Comparison of ENCODE assay signal across 10 cellular contexts in genomic region chr15:76994971-76995945, GRCh38. TPM values are rescaled to one million over a fixed set of nuclear protein-coding genes. Genes with fewer than 3 reads are reported as not detected.
DNase-seq lines count a peak whose midpoint lies in the region; ATAC-seq and TF ChIP-seq lines count a peak whose summit lies in the region.
"Had no signal": no experiment of that assay in that cellular context is flagged by ENCODE, and none has a peak within 500 bp of the region (broad histone marks: within the 10 kb centered on the region; RNA-seq: fewer than 3 reads in every experiment).

PSTPIP1 (plus strand) TSS chr15:76995126; CDS start chr15:76995574, 448 bp downstream.

- no peaks in the 10 kb centered on the region for H3K36me3 ChIP-seq in vagina

- ATAC-seq in GM18907 (IDR thresholded peaks at IDR 0.05; ENCODE audit: unreplicated experiment) (peak; percentile 64), natural killer cell (peak; percentile 61 to 79 (median 75))

- no peak for TF ChIP-seq POLR2A in vagina (IDR thresholded peaks at IDR 0.05)

- H3K9me3 Mint-ChIP-seq in dendritic cell treated with granulocyte-macrophage colony-stimulating factor and Interleukin-4, amounts not matched to agents 40 ng/mL and 50 ng/mL, for 4 days = no peaks in the 10 kb centered on the region
- no peaks in the 10 kb centered on the region for H3K9me3 Mint-ChIP-seq in natural killer cell

- H3K27ac ChIP-seq in HL-60 (replicated peaks) (peak within 1 kb of the TSS; percentile 92), vagina (peak within 1 kb of the TSS; percentile 11)

- intact Hi-C loops in dendritic cell treated with granulocyte-macrophage colony-stimulating factor and Interleukin-4, amounts not matched to agents 40 ng/mL and 50 ng/mL, for 4 days (cut with micrococcal nuclease) = no loop called here
- intact Hi-C loops in natural killer cell (cut with micrococcal nuclease) (no loop called here), vagina (cut with DNase I) (no loop called here)

- H3K4me1 ChIP-seq in vagina = peaks cover 22% of the 10 kb centered on the region

- peaks cover 100% of the 10 kb centered on the region for H3K4me1 Mint-ChIP-seq in dendritic cell treated with granulocyte-macrophage colony-stimulating factor and Interleukin-4, amounts not matched to agents 40 ng/mL and 50 ng/mL, for 4 days (ENCODE audit: low read depth)
- peaks cover 57 to 74% of the 10 kb centered on the region in 2 donors for H3K4me1 Mint-ChIP-seq in natural killer cell

- peak within 1 kb of the TSS; percentile 92 for H3K27ac Mint-ChIP-seq in dendritic cell treated with granulocyte-macrophage colony-stimulating factor and Interleukin-4, amounts not matched to agents 40 ng/mL and 50 ng/mL, for 4 days
- H3K27ac Mint-ChIP-seq in natural killer cell = peak within 1 kb of the TSS; percentile 92 to 95

- H3K27me3 Mint-ChIP-seq in dendritic cell treated with granulocyte-macrophage colony-stimulating factor and Interleukin-4, amounts not matched to agents 40 ng/mL and 50 ng/mL, for 4 days = no peaks in the 10 kb centered on the region
- H3K27me3 Mint-ChIP-seq in natural killer cell (ENCODE audit: low read depth in 2 of 2) = no peaks in the 10 kb centered on the region

- DNase-seq in HL-60 (ENCODE audit: low read depth in 1 of 2, low spot score in 1 of 2) (peak; percentile 67 to 89), natural killer cell (peak; percentile 60), vagina (ENCODE audit: extremely low spot score in 2 of 2) (no peak), NAMALWA (ENCODE audit: low spot score) (no peak), HK-2 (ENCODE audit: unreplicated experiment) (no peak)
- peak; percentile 48 for DNase-seq in activated CD4-positive, alpha-beta T cell treated with anti-CD3 and anti-CD28 coated beads for 1 hour

- no peaks in the 10 kb centered on the region for H3K27me3 ChIP-seq in HL-60 (ENCODE audit: insufficient read depth, poor library complexity, severe bottlenecking)
- H3K27me3 ChIP-seq in vagina = no peaks in the 10 kb centered on the region

- H3K36me3 Mint-ChIP-seq in dendritic cell treated with granulocyte-macrophage colony-stimulating factor and Interleukin-4, amounts not matched to agents 40 ng/mL and 50 ng/mL, for 4 days (ENCODE audit: low read depth) = peaks cover 46% of the 10 kb centered on the region
- H3K36me3 Mint-ChIP-seq in natural killer cell = no peaks in the 10 kb centered on the region

- TF ChIP-seq CTCF in HL-60 (IDR thresholded peaks at IDR 0.05; ENCODE audit: insufficient read depth, low read length) (no peak), natural killer cell (IDR thresholded peaks at IDR 0.05) (no peak), vagina (IDR thresholded peaks at IDR 0.05) (no peak)

- H3K9me3 ChIP-seq in vagina = no peaks in the 10 kb centered on the region

- peak within 1 kb of the TSS; percentile 90 for H3K4me3 Mint-ChIP-seq in dendritic cell treated with granulocyte-macrophage colony-stimulating factor and Interleukin-4, amounts not matched to agents 40 ng/mL and 50 ng/mL, for 4 days
- peak within 1 kb of the TSS; percentile 96 for H3K4me3 Mint-ChIP-seq in natural killer cell

- H3K4me3 ChIP-seq in HL-60 (replicated peaks; ENCODE audit: insufficient read depth, low read length) = peak within 1 kb of the TSS; percentile 72
- peak within 1 kb of the TSS; percentile 16 to 29 for H3K4me3 ChIP-seq in vagina

RNA-seq across cellular contexts. Expression of gene PSTPIP1, which starts in this region (rescaled TPM):
- total RNA-seq in natural killer cell = 100 to 1,000 TPM; 218 to 316 (median 228) TPM
- total RNA-seq in vagina = 13.3 TPM
- total RNA-seq: M059J, myocyte had no signal

Comparison
In these comparisons a context has a peak if more than half of its experiments do, and no peak if none do; other contexts are left out.
1. RNA of gene PSTPIP1 (total RNA-seq): 218 to 316 TPM in natural killer cell; 13.3 TPM in vagina (single experiment); every median in the first group is over 10 times any median in the second.
2. DNase-seq: peak in HL-60 (2 of 2), activated CD4-positive, alpha-beta T cell treated with anti-CD3 and anti-CD28 coated beads for 1 hour (single experiment) and natural killer cell (single experiment); none in vagina (0 of 2), NAMALWA (single experiment) and HK-2 (single experiment).